Comparison of ENCODE assay signal across 2 cellular contexts in the genomic region with DNA sequence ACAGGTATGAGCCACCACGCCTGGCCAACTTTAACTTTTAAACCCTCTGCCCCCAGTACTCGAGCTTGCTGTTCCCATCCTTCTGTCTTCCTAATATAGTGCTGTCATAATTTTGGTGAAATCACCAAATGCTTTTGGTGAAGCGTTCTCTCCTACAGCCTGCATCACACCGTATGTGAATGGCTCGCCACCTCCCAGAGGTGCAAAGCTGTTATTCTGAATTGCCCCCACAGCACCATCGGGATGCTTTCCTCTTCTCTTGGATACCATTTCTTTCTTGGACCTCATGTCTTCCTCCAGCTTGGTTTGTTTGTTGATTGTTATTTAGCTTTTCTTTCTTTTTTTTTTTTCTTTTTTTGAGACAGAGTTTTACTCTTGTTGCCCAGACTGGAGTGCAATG.
"Had no signal": no experiment of that assay in that cellular context is flagged by ENCODE, and none has a peak within 500 bp of the region (broad histone marks: within the 10 kb centered on the region; RNA-seq: fewer than 3 reads in every experiment).

No MANE protein-coding gene starts in this region.

- DNase-seq: GDM1, GF-D8 had no signal
